34 cellular contexts compared by ENCODE assay signal in the genomic region with DNA sequence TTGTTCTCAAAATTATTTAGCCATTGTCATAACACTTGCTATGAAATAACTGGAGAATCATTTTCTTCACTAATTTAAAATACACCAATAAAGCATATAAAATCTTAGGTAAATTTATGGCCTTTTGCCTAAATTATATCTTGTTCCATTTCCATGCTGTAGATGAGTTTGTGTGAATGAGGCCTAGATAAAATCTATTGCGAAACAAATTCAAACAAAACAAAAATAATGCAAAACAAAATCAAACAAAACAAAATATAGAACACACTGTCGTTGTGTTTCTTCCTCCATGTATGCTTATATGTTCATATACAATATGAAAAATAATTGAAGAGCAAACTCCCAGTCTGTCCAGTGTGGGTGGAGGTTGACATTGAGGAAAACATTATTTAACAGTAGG.
"Had no signal": no experiment of that assay in that cellular context is flagged by ENCODE, and none has a peak within 500 bp of the region (broad histone marks: within the 10 kb centered on the region; RNA-seq: fewer than 3 reads in every experiment).

No MANE protein-coding gene starts in this region.

- H3K4me1 ChIP-seq: adrenal gland, ascending aorta, body of pancreas, breast epithelium had no signal

- H3K36me3 ChIP-seq: adrenal gland, ascending aorta, brain microvascular endothelial cell, breast epithelium, cardiac muscle cell had no signal

- FAIRE-seq: astrocyte, bronchial epithelial cell had no signal

- DNase-seq: activated effector memory CD4-positive, alpha-beta T cell treated with anti-CD3 and anti-CD28 coated beads, Interleukin-2, amount 50 U/mL, for 16 hours; activated effector memory CD4-positive, alpha-beta T cell treated with Interleukin-2 at 50 U/mL for 16 hours; activated gamma-delta T cell; activated gamma-delta T cell treated with Interleukin-2 at 50 U/mL for 16 hours; activated naive CD4-positive, alpha-beta T cell; activated naive CD4-positive, alpha-beta T cell treated with anti-CD3 and anti-CD28 coated beads for 36 hours; activated naive CD4-positive, alpha-beta T cell treated with anti-CD3 and anti-CD28 coated beads, Interleukin-2, amount 10 ng/mL, durations not matched to agents 7 days and 5 days; activated naive CD4-positive, alpha-beta T cell treated with anti-CD3 and anti-CD28 coated beads, Interleukin-2, amount 50 U/mL, for 16 hours; activated naive CD4-positive, alpha-beta T cell treated with Interleukin-2 at 50 U/mL for 16 hours; activated naive CD8-positive, alpha-beta T cell treated with anti-CD3 and anti-CD28 coated beads for 36 hours; activated naive CD8-positive, alpha-beta T cell treated with anti-CD3 and anti-CD28 coated beads, Interleukin-2, amount 10 ng/mL, durations not matched to agents 7 days and 5 days; activated naive CD8-positive, alpha-beta T cell treated with anti-CD3 and anti-CD28 coated beads, Interleukin-2, amount 50 U/mL, for 24 hours; activated T-cell treated with anti-CD3 and anti-CD28 coated beads, Interleukin-2, amount 50 U/mL, for 1 hour; activated T-cell treated with anti-CD3 and anti-CD28 coated beads, Interleukin-2, amount 50 U/mL, for 24 hours; activated T-cell treated with anti-CD3 and anti-CD28 coated beads, Interleukin-2, amount 50 U/mL, for 4 hours; activated T-cell treated with anti-CD3 and anti-CD28 coated beads, Interleukin-2, amount 50 U/mL, for 48 hours; activated T-cell treated with anti-CD3 and anti-CD28 coated beads, Interleukin-2, amount 50 U/mL, for 72 hours; adrenal gland; amniotic stem cell; amygdala; anterior cingulate cortex; aorta; body of pancreas; brain microvascular endothelial cell; caudate nucleus; central memory CD4-positive, alpha-beta T cell; cerebellar nuclear complex had no signal

- H3K9me3 ChIP-seq: adrenal gland, ascending aorta, body of pancreas, breast epithelium had no signal

- H3K27ac ChIP-seq: adrenal gland, ascending aorta, body of pancreas, brain microvascular endothelial cell, breast epithelium, cardiac muscle cell had no signal

- ATAC-seq: activated naive CD4-positive, alpha-beta T cell treated with anti-CD3 and anti-CD28 coated beads, Interleukin-2, amount 50 U/mL, for 72 hours; activated naive CD8-positive, alpha-beta T cell treated with anti-CD3 and anti-CD28 coated beads, Interleukin-2, amount 50 U/mL, for 24 hours; activated T-cell treated with anti-CD3 and anti-CD28 coated beads, Interleukin-2, amount 50 U/mL, for 4 hours; activated T-cell treated with anti-CD3 and anti-CD28 coated beads, Interleukin-2, amount 50 U/mL, for 72 hours; activated T-helper 17 cell treated with anti-CD3 and anti-CD28 coated beads, Interleukin-2, amount 50 U/mL, for 72 hours; body of pancreas had no signal

- H3K27me3 ChIP-seq: adrenal gland, ascending aorta, body of pancreas, brain microvascular endothelial cell, breast epithelium, cardiac muscle cell had no signal

- H3K4me3 ChIP-seq: adrenal gland, ascending aorta, body of pancreas, breast epithelium, cardiac muscle cell had no signal
